In the genomic region with DNA sequence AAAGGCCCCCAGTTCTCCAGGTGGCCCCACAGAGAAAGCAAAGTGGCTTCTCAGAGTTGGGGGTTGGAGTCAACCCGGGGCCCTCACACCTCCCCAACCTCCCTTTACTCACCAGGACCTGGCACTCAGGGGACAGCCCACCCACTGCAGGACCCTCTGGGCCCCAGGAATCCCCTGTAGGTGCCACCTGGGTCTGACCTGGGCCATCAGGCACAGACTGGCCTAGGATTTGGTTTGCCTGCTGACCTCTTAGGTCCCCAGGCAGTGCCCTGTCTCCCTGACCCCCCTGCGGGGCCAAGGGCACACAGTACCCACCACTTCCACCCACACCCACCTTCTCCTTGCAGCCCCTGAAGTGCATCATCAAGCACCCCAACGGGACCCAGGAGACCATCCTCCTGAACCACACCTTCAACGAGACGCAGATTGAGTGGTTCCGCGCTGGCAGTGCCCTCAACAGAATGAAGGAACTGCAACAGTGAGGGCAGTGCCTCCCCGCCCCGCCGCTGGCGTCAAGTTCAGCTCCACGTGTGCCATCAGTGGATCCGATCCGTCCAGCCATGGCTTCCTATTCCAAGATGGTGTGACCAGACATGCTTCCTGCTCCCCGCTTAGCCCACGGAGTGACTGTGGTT, we compare ENCODE assay signal across 21 cellular contexts. TPM values are rescaled to one million over a fixed set of nuclear protein-coding genes. Genes with fewer than 3 reads are reported as not detected.
DNase-seq lines count a peak whose midpoint lies in the region; ATAC-seq and TF ChIP-seq lines count a peak whose summit lies in the region.
"Had no signal": no experiment of that assay in that cellular context is flagged by ENCODE, and none has a peak within 500 bp of the region (broad histone marks: within the 10 kb centered on the region; RNA-seq: fewer than 3 reads in every experiment).

No MANE protein-coding gene starts in this region.

- no peak for DNase-seq in activated naive CD4-positive, alpha-beta T cell treated with anti-CD3 and anti-CD28 coated beads, Interleukin-2, amount 50 U/mL, for 72 hours (ENCODE audit: low spot score in 2 of 2)
- DNase-seq in activated naive CD4-positive, alpha-beta T cell treated with anti-CD3 and anti-CD28 coated beads for 36 hours = no peak
- DNase-seq in sigmoid colon (no peak), NCI-H2171 (lab: John Stamatoyannopoulos, UW) (no peak), hepatocyte (ENCODE audit: low spot score) (no peak)
- no peak for DNase-seq in activated CD4-positive, alpha-beta T cell treated with anti-CD3 and anti-CD28 coated beads for 48 hours
- DNase-seq: activated CD4-positive, alpha-beta T cell treated with anti-CD3 and anti-CD28 coated beads, Interleukin-2, amount 10 ng/mL, durations not matched to agents 7 days and 5 days; activated CD8-positive, alpha-beta memory T cell treated with anti-CD3 and anti-CD28 coated beads, Interleukin-2, amount 50 U/mL, for 4 hours; activated gamma-delta T cell; KBM-7; MV-4-11; naive thymus-derived CD4-positive, alpha-beta T cell; NCI-H2029; NCI-H446 treated with DMSO at 0.1 percent for 48 hours; small intestine; stimulated activated CD4-positive, alpha-beta T cell treated with anti-CD3 and anti-CD28 coated beads, Interleukin-4, amount 100 ng/mL, for 1 hour had no signal

- intact Hi-C loops in activated naive CD4-positive, alpha-beta T cell treated with anti-CD3 and anti-CD28 coated beads for 36 hours (cut with micrococcal nuclease) = no loop called here
- intact Hi-C loops in dendritic cell treated with granulocyte-macrophage colony-stimulating factor and Interleukin-4, amounts not matched to agents 40 ng/mL and 50 ng/mL, for 4 days (cut with micrococcal nuclease) = no loop called here
- intact Hi-C loops in sigmoid colon (cut with DNase I) = loop anchor here (10.0 kb wide), 1 partner anchor 243 kb away; the partner anchor contains the start of gene RANGAP1

- H3K27ac ChIP-seq in HEK293 (ENCODE audit: extremely low read depth, low read depth, low read length) (peak overlapping the region; percentile 32; the same call in 1 of the 2 replicates), sigmoid colon (peak overlapping the region in 3 of 4 donors; percentile 85 to 91 (median 91)), hepatocyte (no peak overlapping the region)
- H3K27ac ChIP-seq: suprapubic skin had no signal

- H3K36me3 Mint-ChIP-seq in activated naive CD4-positive, alpha-beta T cell treated with anti-CD3 and anti-CD28 coated beads, Interleukin-2, amount 50 U/mL, for 72 hours = peaks cover 0 to 7% of the 10 kb centered on the region in 2 donors
- peaks cover 26% of the 10 kb centered on the region for H3K36me3 Mint-ChIP-seq in activated naive CD4-positive, alpha-beta T cell treated with anti-CD3 and anti-CD28 coated beads for 36 hours (ENCODE audit: low read depth)
- H3K36me3 Mint-ChIP-seq in dendritic cell treated with granulocyte-macrophage colony-stimulating factor and Interleukin-4, amounts not matched to agents 40 ng/mL and 50 ng/mL, for 4 days (ENCODE audit: low read depth) = peaks cover 100% of the 10 kb centered on the region

- POLR2A ChIA-PET in HEK293 (lab: Yijun Ruan, JAX) = interaction anchor here (0.6 to 1.8 kb wide), 3 partner anchors 9 to 1471 kb away, joined by 3 to 7 read pairs (median 6); partner anchors contain the start of genes DESI1 and XRCC6

- CTCF ChIA-PET in activated naive CD4-positive, alpha-beta T cell treated with anti-CD3 and anti-CD28 coated beads for 36 hours (lab: Charles Lee) = interaction anchor here (2.1 to 7.3 kb wide), 2 partner anchors 10 to 124 kb away, joined by 10 to 64 read pairs; no protein-coding TSS in a partner anchor
- CTCF ChIA-PET in HEK293 (lab: Yijun Ruan, JAX) = interaction anchor here (0.6 to 5.8 kb wide), 10 partner anchors 11 to 605 kb away, joined by 3 to 91 read pairs (median 5); partner anchors contain the start of gene POLR3H

- ATAC-seq in activated naive CD4-positive, alpha-beta T cell treated with anti-CD3 and anti-CD28 coated beads, Interleukin-2, amount 50 U/mL, for 72 hours = no peak
- ATAC-seq: naive thymus-derived CD4-positive, alpha-beta T cell had no signal

- H3K4me1 ChIP-seq in HEK293 (ENCODE audit: control insufficient read depth, insufficient read depth, low read length) = no peaks in the 10 kb centered on the region
- peaks cover 0 to 46% (median 43%) of the 10 kb centered on the region in 4 donors for H3K4me1 ChIP-seq in sigmoid colon
- H3K4me1 ChIP-seq in hepatocyte (ENCODE audit: insufficient read depth) = no peaks in the 10 kb centered on the region

- no peak for TF ChIP-seq POLR2A in sigmoid colon (IDR thresholded peaks at IDR 0.05)

- no peaks in the 10 kb centered on the region for H3K9me3 Mint-ChIP-seq in activated naive CD4-positive, alpha-beta T cell treated with anti-CD3 and anti-CD28 coated beads, Interleukin-2, amount 50 U/mL, for 72 hours
- no peaks in the 10 kb centered on the region for H3K9me3 Mint-ChIP-seq in activated naive CD4-positive, alpha-beta T cell treated with anti-CD3 and anti-CD28 coated beads for 36 hours
- H3K9me3 Mint-ChIP-seq in dendritic cell treated with granulocyte-macrophage colony-stimulating factor and Interleukin-4, amounts not matched to agents 40 ng/mL and 50 ng/mL, for 4 days = no peaks in the 10 kb centered on the region
- H3K9me3 Mint-ChIP-seq: activated CD4-positive, alpha-beta T cell treated with anti-CD3 and anti-CD28 coated beads, Interleukin-2, amount 10 ng/mL, durations not matched to agents 7 days and 5 days; naive thymus-derived CD4-positive, alpha-beta T cell had no signal

- H3K4me2 ChIP-seq in hepatocyte = no peak overlapping the region

- H3K36me3 ChIP-seq in HEK293 (ENCODE audit: control insufficient read depth in 2 of 2, insufficient read depth in 1 of 2, low read length in 2 of 2) = peaks cover 0 to 98% of the 10 kb centered on the region in 2 experiments; a peak in 2 of 3 replicates
- H3K36me3 ChIP-seq in sigmoid colon = peaks cover 28 to 75% (median 53%) of the 10 kb centered on the region in 4 donors
- H3K36me3 ChIP-seq in hepatocyte (replicated peaks; ENCODE audit: insufficient read depth, low read depth) = no peaks in the 10 kb centered on the region

- H3K27me3 Mint-ChIP-seq in activated naive CD4-positive, alpha-beta T cell treated with anti-CD3 and anti-CD28 coated beads for 36 hours (ENCODE audit: low read depth) = no peaks in the 10 kb centered on the region
- no peaks in the 10 kb centered on the region for H3K27me3 Mint-ChIP-seq in dendritic cell treated with granulocyte-macrophage colony-stimulating factor and Interleukin-4, amounts not matched to agents 40 ng/mL and 50 ng/mL, for 4 days
- H3K27me3 Mint-ChIP-seq: activated CD4-positive, alpha-beta T cell treated with anti-CD3 and anti-CD28 coated beads, Interleukin-2, amount 10 ng/mL, durations not matched to agents 7 days and 5 days; naive thymus-derived CD4-positive, alpha-beta T cell had no signal

- H3K27ac Mint-ChIP-seq in activated naive CD4-positive, alpha-beta T cell treated with anti-CD3 and anti-CD28 coated beads, Interleukin-2, amount 50 U/mL, for 72 hours = peak overlapping the region; percentile 0 to 66
- no peak overlapping the region for H3K27ac Mint-ChIP-seq in activated naive CD4-positive, alpha-beta T cell treated with anti-CD3 and anti-CD28 coated beads for 36 hours
- H3K27ac Mint-ChIP-seq in dendritic cell treated with granulocyte-macrophage colony-stimulating factor and Interleukin-4, amounts not matched to agents 40 ng/mL and 50 ng/mL, for 4 days = peak overlapping the region; percentile 11

- H3K4me3 Mint-ChIP-seq in activated naive CD4-positive, alpha-beta T cell treated with anti-CD3 and anti-CD28 coated beads for 36 hours = no peak overlapping the region
- H3K4me3 Mint-ChIP-seq in dendritic cell treated with granulocyte-macrophage colony-stimulating factor and Interleukin-4, amounts not matched to agents 40 ng/mL and 50 ng/mL, for 4 days = no peak overlapping the region
- H3K4me3 Mint-ChIP-seq: activated CD4-positive, alpha-beta T cell treated with anti-CD3 and anti-CD28 coated beads, Interleukin-2, amount 10 ng/mL, durations not matched to agents 7 days and 5 days; naive thymus-derived CD4-positive, alpha-beta T cell had no signal

- H3K9me2 ChIP-seq in hepatocyte (replicated peaks; ENCODE audit: insufficient read depth) = no peaks in the 10 kb centered on the region

- no peak for TF ChIP-seq EP300 in sigmoid colon (IDR thresholded peaks at IDR 0.05)

- peaks cover 19% of the 10 kb centered on the region for H3K4me1 Mint-ChIP-seq in activated naive CD4-positive, alpha-beta T cell treated with anti-CD3 and anti-CD28 coated beads for 36 hours (ENCODE audit: low read depth)
- peaks cover 28% of the 10 kb centered on the region for H3K4me1 Mint-ChIP-seq in dendritic cell treated with granulocyte-macrophage colony-stimulating factor and Interleukin-4, amounts not matched to agents 40 ng/mL and 50 ng/mL, for 4 days (ENCODE audit: low read depth)

- no peaks in the 10 kb centered on the region for H3K27me3 ChIP-seq in sigmoid colon
- H3K27me3 ChIP-seq in hepatocyte = no peaks in the 10 kb centered on the region
- H3K27me3 ChIP-seq: ascending aorta, suprapubic skin had no signal

- H4K20me1 ChIP-seq in hepatocyte (ENCODE audit: insufficient read depth, poor library complexity, severe bottlenecking) = no peaks in the 10 kb centered on the region

- WGBS in sigmoid colon, 2 donors = 75 to 82% methylated on average over 16 of the region's 16 CpGs
- WGBS in hepatocyte (ENCODE audit: low lambda C conversion rate, missing lambda C conversion rate) = 97% methylated on average over 16 of the region's 16 CpGs

- TF ChIP-seq CTCF in HEK293 (tag by site-specific recombination; IDR thresholded peaks at IDR 0.05) (no peak), sigmoid colon (IDR thresholded peaks at IDR 0.05) (no peak), hepatocyte (IDR thresholded peaks at IDR 0.05; ENCODE audit: poor library complexity) (no peak)

- H3K9me3 ChIP-seq in HEK293 (ENCODE audit: control insufficient read depth, insufficient read depth, low read depth, low read length) (no peaks in the 10 kb centered on the region), sigmoid colon (no peaks in the 10 kb centered on the region), hepatocyte (ENCODE audit: low read depth) (no peaks in the 10 kb centered on the region)
- H3K9me3 ChIP-seq: ascending aorta, suprapubic skin had no signal

- H3K4me3 ChIP-seq in HEK293 (ENCODE audit: low read depth, low read length) = no peak overlapping the region
- H3K4me3 ChIP-seq in sigmoid colon = no peak overlapping the region
- H3K4me3 ChIP-seq in hepatocyte = no peak overlapping the region
- H3K4me3 ChIP-seq: ascending aorta, suprapubic skin had no signal

- H2AFZ ChIP-seq in hepatocyte = no peak overlapping the region

- H3K79me2 ChIP-seq in hepatocyte = no peaks in the 10 kb centered on the region

RNA-seq across cellular contexts. Expression of gene POLR3H, which starts 16.0 kb away (rescaled TPM):
- total RNA-seq in activated naive CD4-positive, alpha-beta T cell treated with anti-CD3 and anti-CD28 coated beads, Interleukin-2, amount 50 U/mL, for 72 hours = 10 to 100 TPM; 11.2 to 32.7 TPM
- total RNA-seq in activated naive CD4-positive, alpha-beta T cell treated with anti-CD3 and anti-CD28 coated beads for 36 hours = 10 to 100 TPM; 14.8 to 17.6 TPM
- 10 to 100 TPM; 10.3 to 14.4 (median 12.2) TPM for total RNA-seq in sigmoid colon
- 10 to 100 TPM in 1 of 3 donors, 1 to 10 TPM in 2; 4.6 to 19.7 (median 7.2) TPM for polyA plus RNA-seq in sigmoid colon
- total RNA-seq in hepatocyte = 14.5 and 17.5 TPM in 2 replicates
- 37.4 and 41.1 TPM in 2 replicates for polyA plus RNA-seq in hepatocyte

RNA-seq across cellular contexts. Expression of gene CSDC2, which starts 32.6 kb away (rescaled TPM):
- not detected for total RNA-seq in activated naive CD4-positive, alpha-beta T cell treated with anti-CD3 and anti-CD28 coated beads, Interleukin-2, amount 50 U/mL, for 72 hours
- not detected for total RNA-seq in activated naive CD4-positive, alpha-beta T cell treated with anti-CD3 and anti-CD28 coated beads for 36 hours
- total RNA-seq in sigmoid colon = 10 to 100 TPM in 2 of 4 donors, 1 to 10 TPM in 2; 6.4 to 19.9 (median 10.6) TPM
- polyA plus RNA-seq in sigmoid colon = 1 to 10 TPM in 1 of 3 donors, under 1 TPM in 2; 0.46 to 1.2 (median 0.60) TPM
- total RNA-seq in hepatocyte = 1.7 and 2.7 TPM in 2 replicates
- 5.0 and 5.4 TPM in 2 replicates for polyA plus RNA-seq in hepatocyte
- total RNA-seq: activated CD4-positive, alpha-beta T cell treated with anti-CD3 and anti-CD28 coated beads, Interleukin-2, amount 10 ng/mL, durations not matched to agents 7 days and 5 days; naive thymus-derived CD4-positive, alpha-beta T cell had no signal
- polyA plus RNA-seq: keratinocyte; naive thymus-derived CD4-positive, alpha-beta T cell had no signal

RNA-seq across cellular contexts. Expression of gene ACO2, which starts 59.3 kb away (rescaled TPM):
- total RNA-seq in activated naive CD4-positive, alpha-beta T cell treated with anti-CD3 and anti-CD28 coated beads, Interleukin-2, amount 50 U/mL, for 72 hours = 100 to 1,000 TPM in 1 of 2 donors, 10 to 100 TPM in 1; 100.0 to 112 TPM
- 100 to 1,000 TPM; 113 to 118 TPM for total RNA-seq in activated naive CD4-positive, alpha-beta T cell treated with anti-CD3 and anti-CD28 coated beads for 36 hours
- total RNA-seq in sigmoid colon (10 to 100 TPM; 67.3 to 90.3 (median 83.0) TPM), hepatocyte (111 and 129 TPM in 2 replicates)
- polyA plus RNA-seq in sigmoid colon (100 to 1,000 TPM; 106 to 157 (median 127) TPM), hepatocyte (167 and 196 TPM in 2 replicates)

RNA-seq across cellular contexts. Expression of gene PHF5A, which starts 59.8 kb away (rescaled TPM):
- total RNA-seq in activated naive CD4-positive, alpha-beta T cell treated with anti-CD3 and anti-CD28 coated beads, Interleukin-2, amount 50 U/mL, for 72 hours = 10 to 100 TPM; 61.3 to 76.5 TPM
- total RNA-seq in activated naive CD4-positive, alpha-beta T cell treated with anti-CD3 and anti-CD28 coated beads for 36 hours = 10 to 100 TPM; 67.5 to 69.0 TPM
- total RNA-seq in sigmoid colon (10 to 100 TPM; 31.9 to 54.2 (median 44.4) TPM), hepatocyte (55.2 and 59.9 TPM in 2 replicates)
- polyA plus RNA-seq in sigmoid colon (10 to 100 TPM; 49.2 to 59.6 (median 59.6) TPM), hepatocyte (16.8 and 21.9 TPM in 2 replicates)
